In genomic region chr18:67735506-67735905, GRCh38 we compare ENCODE assay signal across 20 cellular contexts.
"Had no signal": no experiment of that assay in that cellular context is flagged by ENCODE, and none has a peak within 500 bp of the region (broad histone marks: within the 10 kb centered on the region; RNA-seq: fewer than 3 reads in every experiment).

No MANE protein-coding gene starts in this region.

- H3K4me3 ChIP-seq: ascending aorta, gastroesophageal sphincter, lung, pancreas, sigmoid colon, stomach, testis, upper lobe of right lung had no signal

- H3K4me1 ChIP-seq: ascending aorta, gastroesophageal sphincter, pancreas, sigmoid colon, stomach, testis, upper lobe of right lung had no signal

- H3K36me3 ChIP-seq: ascending aorta, gastroesophageal sphincter, pancreas, sigmoid colon, stomach, upper lobe of right lung had no signal

- DNase-seq: activated CD4-positive, alpha-beta memory T cell treated with anti-CD3 and anti-CD28 coated beads for 36 hours; activated CD4-positive, alpha-beta T cell treated with anti-CD3 and anti-CD28 coated beads for 36 hours; activated CD8-positive, alpha-beta memory T cell treated with anti-CD3 and anti-CD28 coated beads, Interleukin-2, amount 10 ng/mL, durations not matched to agents 7 days and 5 days; activated naive CD4-positive, alpha-beta T cell treated with anti-CD3 and anti-CD28 coated beads for 36 hours; activated naive CD8-positive, alpha-beta T cell treated with anti-CD3 and anti-CD28 coated beads, Interleukin-2, amount 50 U/mL, for 24 hours; activated T-cell treated with anti-CD3 and anti-CD28 coated beads, Interleukin-2, amount 50 U/mL, for 1 hour; effector memory CD4-positive, alpha-beta T cell; midbrain; pancreas; sigmoid colon; stimulated activated CD4-positive, alpha-beta T cell treated with anti-CD3 and anti-CD28 coated beads, Interleukin-1b, Interleukin-23, amount 100 ng/mL, for 48 hours; stomach; T-helper 9 cell; testis; upper lobe of right lung had no signal

- H3K27ac ChIP-seq: ascending aorta, gastroesophageal sphincter, pancreas, sigmoid colon, stomach, testis, upper lobe of right lung had no signal

- H3K27me3 ChIP-seq: ascending aorta, gastroesophageal sphincter, pancreas, sigmoid colon, stomach, testis, upper lobe of right lung had no signal

- FAIRE-seq: bronchial epithelial cell, islet of Langerhans, pancreas had no signal

- H3K9me3 ChIP-seq: ascending aorta, gastroesophageal sphincter, pancreas, sigmoid colon, stomach, testis, upper lobe of right lung had no signal
